Comparison of ENCODE assay signal across 11 cellular contexts in the genomic region with DNA sequence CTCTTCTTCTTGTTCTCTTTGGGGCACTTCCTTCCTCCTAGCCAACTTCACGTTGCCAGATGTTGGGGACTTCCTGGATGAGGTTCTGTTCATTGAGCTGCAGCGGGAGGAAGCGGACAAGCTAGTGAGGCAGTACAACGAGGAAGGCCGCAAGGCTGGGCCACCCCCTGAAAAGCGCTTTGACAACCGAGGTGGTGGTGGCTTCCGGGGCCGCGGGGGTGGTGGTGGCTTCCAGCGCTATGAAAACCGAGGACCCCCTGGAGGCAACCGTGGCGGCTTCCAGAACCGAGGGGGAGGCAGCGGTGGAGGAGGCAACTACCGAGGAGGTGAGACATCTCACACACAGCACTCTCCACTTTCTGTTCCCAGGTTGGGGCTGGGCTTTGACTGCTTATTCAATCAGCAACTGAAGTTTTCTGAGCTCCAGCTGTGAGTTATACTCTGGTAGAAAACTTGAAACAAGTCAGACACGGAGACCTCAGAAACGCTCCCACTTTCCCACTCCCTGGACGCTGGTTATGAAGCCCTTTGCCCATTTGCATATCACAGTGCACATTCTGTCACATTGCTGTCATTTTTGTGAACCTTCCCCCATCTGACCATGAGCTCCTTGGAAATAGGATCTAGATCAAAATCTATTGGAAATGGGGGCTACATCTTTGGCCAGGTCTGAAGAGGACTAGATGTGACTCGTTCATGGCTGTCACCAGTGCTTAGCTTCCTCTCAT. TPM values are rescaled to one million over a fixed set of nuclear protein-coding genes. Genes with fewer than 3 reads are reported as not detected.
DNase-seq lines count a peak whose midpoint lies in the region; ATAC-seq, FAIRE-seq and TF ChIP-seq lines count a peak whose summit lies in the region.
"Had no signal": no experiment of that assay in that cellular context is flagged by ENCODE, and none has a peak within 500 bp of the region (broad histone marks: within the 10 kb centered on the region; RNA-seq: fewer than 3 reads in every experiment).

No MANE protein-coding gene starts in this region.

- TF ChIP-seq CTCF in WTC11 (IDR thresholded peaks at IDR 0.05) = no peak

- peak; percentile 88 for FAIRE-seq in GM12892 (lab: Jason Lieb, UNC)

- POLR2A ChIA-PET in WTC11 (lab: Charles Lee) = interaction anchor here (0.6 to 1.1 kb wide), 3 partner anchors 19 to 563 kb away, joined by 3 to 5 read pairs (median 4); no protein-coding TSS in a partner anchor

- H3K4me3 Mint-ChIP-seq in WTC11 = no peak overlapping the region
- peak overlapping the region; percentile 58 for H3K4me3 Mint-ChIP-seq in activated naive CD8-positive, alpha-beta T cell treated with anti-CD3 and anti-CD28 coated beads, Interleukin-2, amount 50 U/mL, for 24 hours

- CTCF ChIA-PET in WTC11 (lab: Charles Lee) = interaction anchor here (0.6 to 0.9 kb wide), 2 partner anchors 13 to 40 kb away, joined by 3 read pairs; no protein-coding TSS in a partner anchor

- peak overlapping the region; percentile 41; the same call in 1 of the 2 replicates for H3K27ac Mint-ChIP-seq in WTC11
- H3K27ac Mint-ChIP-seq in activated naive CD8-positive, alpha-beta T cell treated with anti-CD3 and anti-CD28 coated beads, Interleukin-2, amount 50 U/mL, for 24 hours = peak overlapping the region; percentile 97

- ATAC-seq in WTC11 (no peak), GM19452 (IDR thresholded peaks at IDR 0.05; ENCODE audit: unreplicated experiment) (no peak)
- peak; percentile 71 for ATAC-seq in activated naive CD8-positive, alpha-beta T cell treated with anti-CD3 and anti-CD28 coated beads, Interleukin-2, amount 50 U/mL, for 24 hours

- TF ChIP-seq POLR2A in GM12892 (IDR thresholded peaks at IDR 0.05; ENCODE audit: low read depth, low read length) = no peak

- peaks cover 2% of the 10 kb centered on the region for H3K4me1 Mint-ChIP-seq in WTC11
- H3K4me1 Mint-ChIP-seq in activated naive CD8-positive, alpha-beta T cell treated with anti-CD3 and anti-CD28 coated beads, Interleukin-2, amount 50 U/mL, for 24 hours = peaks cover 98% of the 10 kb centered on the region

- no peaks in the 10 kb centered on the region for H3K27me3 Mint-ChIP-seq in WTC11 (ENCODE audit: low read depth)
- no peaks in the 10 kb centered on the region for H3K27me3 Mint-ChIP-seq in activated naive CD8-positive, alpha-beta T cell treated with anti-CD3 and anti-CD28 coated beads, Interleukin-2, amount 50 U/mL, for 24 hours

- peak; percentile 62 for DNase-seq in GM12892 (ENCODE audit: insufficient read length)
- no peak for DNase-seq in WTC11 (ENCODE audit: low spot score)
- peak; percentile 80 for DNase-seq in activated naive CD8-positive, alpha-beta T cell treated with anti-CD3 and anti-CD28 coated beads, Interleukin-2, amount 50 U/mL, for 24 hours
- DNase-seq in stimulated activated CD4-positive, alpha-beta T cell treated with anti-CD3 and anti-CD28 coated beads, TNF-alpha, amount 100 ng/mL, for 24 hours (ENCODE audit: low read depth in 3 of 3) = peak; percentile 36 to 70 (median 47)
- no peak for DNase-seq in DMS114 treated with DMSO at 0.1 percent for 48 hours (lab: John Stamatoyannopoulos, UW; ENCODE audit: unreplicated experiment)
- no peak for DNase-seq in NCI-H2029 treated with DMSO at 0.1 percent for 48 hours (lab: John Stamatoyannopoulos, UW)
- no peak for DNase-seq in HT-29 (ENCODE audit: low spot score)
- DNase-seq: amniotic stem cell, DMS79 treated with DMSO at 0.1 percent for 48 hours, NCI-H187 treated with DMSO at 0.1 percent for 48 hours had no signal

- H3K9me3 Mint-ChIP-seq in WTC11 = no peaks in the 10 kb centered on the region
- H3K9me3 Mint-ChIP-seq in activated naive CD8-positive, alpha-beta T cell treated with anti-CD3 and anti-CD28 coated beads, Interleukin-2, amount 50 U/mL, for 24 hours = no peaks in the 10 kb centered on the region

- H3K36me3 Mint-ChIP-seq in WTC11 = peaks cover 90% of the 10 kb centered on the region
- peaks cover 81% of the 10 kb centered on the region for H3K36me3 Mint-ChIP-seq in activated naive CD8-positive, alpha-beta T cell treated with anti-CD3 and anti-CD28 coated beads, Interleukin-2, amount 50 U/mL, for 24 hours (ENCODE audit: low read depth)

TF ChIP-seq in WTC11, 78 proteins besides CTCF, POLR2A, EP300 and RAD21:
- no peak for TF ChIP-seq ZBTB43 (CRISPR knock-in tag; IDR thresholded peaks at IDR 0.05)

RNA-seq across cellular contexts. Expression of gene CCDC97, which starts 7.2 kb away (rescaled TPM):
- polyA plus RNA-seq in GM12892 (2012; ENCODE audit: missing spikeins) = 12.6 TPM
- 29.7 to 31.4 TPM (median 30.8 TPM) in 3 replicates for total RNA-seq in WTC11 (2021)
- 34.5 and 39.5 TPM in 2 replicates for total RNA-seq in HT-29 (2014; rRNA removed; shearing (Covaris generic))

RNA-seq across cellular contexts. Expression of gene HNRNPUL1, which starts 38.6 kb away (rescaled TPM):
- 128 TPM for polyA plus RNA-seq in GM12892 (2012; ENCODE audit: missing spikeins)
- 246 to 282 TPM (median 257 TPM) in 3 replicates for total RNA-seq in WTC11 (2021)
- total RNA-seq in HT-29 (2014; rRNA removed; shearing (Covaris generic)) = 294 and 300 TPM in 2 replicates

RNA-seq across cellular contexts. Expression of gene TGFB1, which starts 50.9 kb away (rescaled TPM):
- 23.4 TPM for polyA plus RNA-seq in GM12892 (2012; ENCODE audit: missing spikeins)
- 10.4 to 11.8 TPM (median 11.0 TPM) in 3 replicates for total RNA-seq in WTC11 (2021)
- 2.5 and 2.6 TPM in 2 replicates for total RNA-seq in HT-29 (2014; rRNA removed; shearing (Covaris generic))

Comparison
In these comparisons a context has a peak if more than half of its experiments do, and no peak if none do; other contexts are left out.
1. DNase-seq: peak in GM12892 (single experiment), activated naive CD8-positive, alpha-beta T cell treated with anti-CD3 and anti-CD28 coated beads, Interleukin-2, amount 50 U/mL, for 24 hours (single experiment) and stimulated activated CD4-positive, alpha-beta T cell treated with anti-CD3 and anti-CD28 coated beads, TNF-alpha, amount 100 ng/mL, for 24 hours (3 of 3); none in WTC11 (single experiment), DMS114 treated with DMSO at 0.1 percent for 48 hours (single experiment), NCI-H2029 treated with DMSO at 0.1 percent for 48 hours (single experiment) and HT-29 (single experiment).